Comparison of ENCODE assay signal across 1 cellular context in genomic region chr2:226837334-226837733, GRCh38.
TF ChIP-seq lines count a peak whose summit lies in the region.

No MANE protein-coding gene starts in this region.

TF ChIP-seq in IMR-90, 13 proteins besides CTCF, POLR2A, EP300 and RAD21 (continued from another document):
- no peak for TF ChIP-seq RCOR1 (IDR thresholded peaks at IDR 0.05; ENCODE audit: insufficient replicate concordance, low read length)
- no peak for TF ChIP-seq BHLHE40 (IDR thresholded peaks at IDR 0.05; ENCODE audit: low read depth, low read length)
- no peak for TF ChIP-seq RFX5 (IDR thresholded peaks at IDR 0.05; ENCODE audit: low read depth, low read length)
- TF ChIP-seq SMC3 (IDR thresholded peaks at IDR 0.05; ENCODE audit: low read depth, low read length) = no peak
- no peak for TF ChIP-seq MXI1 (IDR thresholded peaks at IDR 0.05; ENCODE audit: borderline replicate concordance, low read depth, low read length)
TF ChIP-seq in IMR-90: peak in this region for 0.
